Comparison of ENCODE assay signal across 8 cellular contexts in genomic region chr3:195908439-195909293, GRCh38. TPM values are rescaled to one million over a fixed set of nuclear protein-coding genes. Genes with fewer than 3 reads are reported as not detected.
A peak's percentile ranks its signal among the peaks of the same experiment; 100 is the strongest.
DNase-seq lines count a peak whose midpoint lies in the region; ATAC-seq and TF ChIP-seq lines count a peak whose summit lies in the region.

Gene TNK2, minus strand, starts transcription at chr3:195908551. Its CDS starts 19,963 bp downstream, at chr3:195888588.

- H3K9me3 Mint-ChIP-seq in activated T-cell treated with anti-CD3 and anti-CD28 coated beads, Interleukin-2, amount 50 U/mL, for 24 hours = no peaks in the 10 kb centered on the region

- H3K27ac ChIP-seq in esophagus squamous epithelium (peak within 1 kb of the TSS; percentile 83 to 92 (median 88)), neural cell (ENCODE audit: low read length) (no peak within 1 kb of the TSS), vagina (peak within 1 kb of the TSS; percentile 78)

- TF ChIP-seq CTCF in Loucy (conservative IDR thresholded peaks at IDR 0.05; ENCODE audit: low read length) = no peak
- TF ChIP-seq CTCF in esophagus squamous epithelium (IDR thresholded peaks at IDR 0.05) = no peak
- TF ChIP-seq CTCF in neural cell (IDR thresholded peaks at IDR 0.05; ENCODE audit: poor library complexity, severe bottlenecking) = no peak
- no peak for TF ChIP-seq CTCF in vagina (IDR thresholded peaks at IDR 0.05)

- TF ChIP-seq POLR2A in esophagus squamous epithelium (IDR thresholded peaks at IDR 0.05) (no peak), vagina (IDR thresholded peaks at IDR 0.05) (no peak)

- in situ Hi-C loops in Caki2 (cut with HindIII; ENCODE audit: low pct_unique_long_range_greater_than_20kb, low sequenced_read_pairs) = no loop called here

- no peak for TF ChIP-seq EP300 in neural cell (conservative IDR thresholded peaks at IDR 0.05; ENCODE audit: poor library complexity, severe bottlenecking)

- H3K27me3 ChIP-seq in Loucy (ENCODE audit: insufficient read depth, low read length, poor library complexity, severe bottlenecking) (no peaks in the 10 kb centered on the region), esophagus squamous epithelium (no peaks in the 10 kb centered on the region), neural cell (ENCODE audit: insufficient read depth, low read depth, low read length) (no peaks in the 10 kb centered on the region), vagina (no peaks in the 10 kb centered on the region)

- peak within 1 kb of the TSS; percentile 100 for H3K27ac Mint-ChIP-seq in activated T-cell treated with anti-CD3 and anti-CD28 coated beads, Interleukin-2, amount 50 U/mL, for 24 hours

- H3K36me3 ChIP-seq in Loucy (ENCODE audit: insufficient read depth, low read length) (no peaks in the 10 kb centered on the region), esophagus squamous epithelium (no peaks in the 10 kb centered on the region), neural cell (ENCODE audit: insufficient read depth, low read length) (no peaks in the 10 kb centered on the region), vagina (no peaks in the 10 kb centered on the region)

- peak within 1 kb of the TSS; percentile 91 for H3K4me3 Mint-ChIP-seq in activated T-cell treated with anti-CD3 and anti-CD28 coated beads, Interleukin-2, amount 50 U/mL, for 24 hours

- H3K9me3 ChIP-seq in Loucy (ENCODE audit: insufficient read depth, low read depth, low read length) (no peaks in the 10 kb centered on the region), esophagus squamous epithelium (no peaks in the 10 kb centered on the region), neural cell (ENCODE audit: low read length) (no peaks in the 10 kb centered on the region), vagina (no peaks in the 10 kb centered on the region)

- peaks cover 54% of the 10 kb centered on the region for H3K4me1 Mint-ChIP-seq in activated T-cell treated with anti-CD3 and anti-CD28 coated beads, Interleukin-2, amount 50 U/mL, for 24 hours (ENCODE audit: low read depth)

- H3K9me2 ChIP-seq in Loucy (replicated peaks; ENCODE audit: low read depth, low read length) (no peaks in the 10 kb centered on the region), neural cell (ENCODE audit: insufficient read depth, low read length) (no peaks in the 10 kb centered on the region)

- H3K36me3 Mint-ChIP-seq in activated T-cell treated with anti-CD3 and anti-CD28 coated beads, Interleukin-2, amount 50 U/mL, for 24 hours (ENCODE audit: low read depth) = peaks cover 16% of the 10 kb centered on the region

- TF ChIP-seq RAD21 in neural cell (conservative IDR thresholded peaks at IDR 0.05) = no peak

- H3K4me2 ChIP-seq in Loucy (ENCODE audit: low read depth, low read length, poor library complexity, severe bottlenecking) = peak within 1 kb of the TSS; percentile 97
- H3K4me2 ChIP-seq in neural cell (ENCODE audit: low read length) = peak within 1 kb of the TSS; percentile 57

- H3K27me3 Mint-ChIP-seq in activated T-cell treated with anti-CD3 and anti-CD28 coated beads, Interleukin-2, amount 50 U/mL, for 24 hours = no peaks in the 10 kb centered on the region

- ATAC-seq in GM21619 (IDR thresholded peaks at IDR 0.05; ENCODE audit: unreplicated experiment) (peak; percentile 4), HG03469 (IDR thresholded peaks at IDR 0.05; ENCODE audit: unreplicated experiment) (no peak)

- H3K79me2 ChIP-seq in Loucy (ENCODE audit: insufficient read depth, low read length) = peaks cover 49% of the 10 kb centered on the region
- H3K79me2 ChIP-seq in neural cell (replicated peaks; ENCODE audit: insufficient read depth, low read length) = peaks cover 11% of the 10 kb centered on the region

- 0 to 1% methylated on average over 5 to 24 of the region's 83 CpGs for WGBS in esophagus squamous epithelium, 2 donors

- H3F3A ChIP-seq in Loucy (ENCODE audit: low read depth) (peaks cover 8% of the 10 kb centered on the region; the same call in 1 of the 2 replicates), neural cell (ENCODE audit: insufficient read depth, low read length, poor library complexity, severe bottlenecking) (no peaks in the 10 kb centered on the region)

- H3K4me3 ChIP-seq in Loucy (ENCODE audit: low read length, poor library complexity, severe bottlenecking) (peak within 1 kb of the TSS; percentile 73), esophagus squamous epithelium (peak within 1 kb of the TSS; percentile 54 to 96 (median 80)), neural cell (ENCODE audit: low read length) (peak within 1 kb of the TSS; percentile 85), vagina (peak within 1 kb of the TSS; percentile 57 to 95)

- H3K9ac ChIP-seq in Loucy (ENCODE audit: low read depth, low read length, poor library complexity, severe bottlenecking) = peak within 1 kb of the TSS; percentile 71
- H3K9ac ChIP-seq in neural cell (ENCODE audit: low read length) = peak within 1 kb of the TSS; percentile 67

- peaks cover 28% of the 10 kb centered on the region for H4K20me1 ChIP-seq in Loucy (ENCODE audit: insufficient read depth, low read length, poor library complexity, severe bottlenecking)
- peaks cover 8% of the 10 kb centered on the region for H4K20me1 ChIP-seq in neural cell (ENCODE audit: insufficient read depth)

- intact Hi-C loops in esophagus squamous epithelium (cut with DNase I) (no loop called here), vagina (cut with DNase I) (no loop called here)

- H3K4me1 ChIP-seq in Loucy (ENCODE audit: insufficient read depth, low read length, poor library complexity, severe bottlenecking) (peaks cover 50% of the 10 kb centered on the region), esophagus squamous epithelium (peaks cover 44 to 93% (median 54%) of the 10 kb centered on the region in 3 donors), vagina (peaks cover 39% of the 10 kb centered on the region)

- no peak for DNase-seq in Caki2 (ENCODE audit: low read depth)
- peak; percentile 69 for DNase-seq in activated T-cell treated with anti-CD3 and anti-CD28 coated beads, Interleukin-2, amount 50 U/mL, for 24 hours
- no peak for DNase-seq in esophagus squamous epithelium (lab: John Stamatoyannopoulos, UW)
- DNase-seq in vagina (ENCODE audit: extremely low spot score in 2 of 2) = no peak

- H2AFZ ChIP-seq in Loucy (ENCODE audit: low read length) (no peak within 1 kb of the TSS), neural cell (ENCODE audit: low read depth, low read length) (no peak within 1 kb of the TSS)

TF ChIP-seq in neural cell, 6 proteins besides CTCF, POLR2A, EP300 and RAD21:
- peak; percentile 20 for TF ChIP-seq MXI1 (conservative IDR thresholded peaks at IDR 0.05; ENCODE audit: poor library complexity, severe bottlenecking)
- TF ChIP-seq SMC3 (conservative IDR thresholded peaks at IDR 0.05; ENCODE audit: poor library complexity) = no peak
- peak; percentile 8 for TF ChIP-seq POLR2AphosphoS5 (IDR thresholded peaks at IDR 0.05)

RNA-seq across cellular contexts. Expression of gene TNK2, which starts in this region (rescaled TPM):
- total RNA-seq in Caki2 (2014; rRNA removed; shearing (Covaris generic); ENCODE audit: low replicate concordance) = 10.7 and 21.2 TPM in 2 replicates
- total RNA-seq in esophagus squamous epithelium (10 to 100 TPM; 18.4 to 45.7 (median 42.8) TPM), vagina (41.5 TPM)
- polyA plus RNA-seq in neural cell = 16.3 and 22.4 TPM in 2 replicates
- 15.4 and 21.2 TPM in 2 replicates for polyA minus RNA-seq in neural cell
